Comparison of ENCODE assay signal across 11 cellular contexts in genomic region chr17:42135151-42135550, GRCh38. TPM values are rescaled to one million over a fixed set of nuclear protein-coding genes. Genes with fewer than 3 reads are reported as not detected.
DNase-seq lines count a peak whose midpoint lies in the region; ATAC-seq, FAIRE-seq and TF ChIP-seq lines count a peak whose summit lies in the region.
"Had no signal": no experiment of that assay in that cellular context is flagged by ENCODE, and none has a peak within 500 bp of the region (broad histone marks: within the 10 kb centered on the region; RNA-seq: fewer than 3 reads in every experiment).

No MANE protein-coding gene starts in this region.

- no peak for FAIRE-seq in D721Med (lab: Jason Lieb, UNC)

- ATAC-seq in stimulated activated naive B cell treated with anti-CD40 and anti-IgM and Interleukin-4, amounts not matched to agents 10 μg/mL and 1 μg/mL and 100 μg/mL, for 72 hours (replicated peaks): no peak
- ATAC-seq: natural killer cell had no signal

- H3K4me1 Mint-ChIP-seq in stimulated activated naive B cell treated with anti-CD40 and anti-IgM and Interleukin-4, amounts not matched to agents 10 μg/mL and 1 μg/mL and 100 μg/mL, for 72 hours: peaks cover 60 to 87% of the 10 kb centered on the region in 2 donors

- peaks cover 29% of the 10 kb centered on the region for H4K20me1 ChIP-seq in OCI-LY3 (ENCODE audit: insufficient read depth, low read length)

- no peak overlapping the region for H2AK5ac ChIP-seq in trophoblast cell (ENCODE audit: low read length)

- DNase-seq in AG04450 (ENCODE audit: low read depth, low spot score) (no peak), epithelial cell of prostate (ENCODE audit: low read depth, low spot score) (no peak), trophoblast cell (no peak), C1 segment of cervical spinal cord (lab: John Stamatoyannopoulos, UW) (no peak), D721Med (ENCODE audit: insufficient read length, low spot score) (no peak)
- no peak for DNase-seq in effector CD8-positive, alpha-beta T cell (lab: John Stamatoyannopoulos, UW)
- no peak for DNase-seq in stimulated activated naive B cell treated with anti-CD40 and anti-IgM and Interleukin-4, amounts not matched to agents 10 μg/mL and 1 μg/mL and 100 μg/mL, for 72 hours
- DNase-seq: natural killer cell, NCI-H1105 had no signal

- H2AFZ ChIP-seq in OCI-LY3 (ENCODE audit: low read depth, low read length) (no peak overlapping the region), trophoblast cell (ENCODE audit: insufficient read depth, low read length, poor library complexity) (no peak overlapping the region)

- no peak overlapping the region for H3K14ac ChIP-seq in trophoblast cell (ENCODE audit: low read length)

- H3K23ac ChIP-seq in trophoblast cell (ENCODE audit: low read length): no peak overlapping the region

- H2BK5ac ChIP-seq in trophoblast cell (ENCODE audit: low read depth, low read length, poor library complexity): no peak overlapping the region

- no peaks in the 10 kb centered on the region for H3K79me1 ChIP-seq in trophoblast cell (ENCODE audit: low read length)

- H3K9ac ChIP-seq in OCI-LY3 (ENCODE audit: low read length): no peak overlapping the region
- H3K9ac ChIP-seq in trophoblast cell (ENCODE audit: low read length): no peak overlapping the region
- H3K9ac ChIP-seq: BLaER1 had no signal

- no peak overlapping the region for H2BK12ac ChIP-seq in trophoblast cell (ENCODE audit: low read length)

- no peak overlapping the region for H2BK120ac ChIP-seq in trophoblast cell (ENCODE audit: insufficient read depth, low read length, poor library complexity)

- H4K91ac ChIP-seq in trophoblast cell (ENCODE audit: low read depth, low read length): no peak overlapping the region

- H3K4ac ChIP-seq in trophoblast cell (ENCODE audit: low read depth, low read length): peak overlapping the region; percentile 16

- H3K27me3 ChIP-seq in AG04450 (ENCODE audit: control insufficient read depth, insufficient read depth, low read length) (no peaks in the 10 kb centered on the region), OCI-LY3 (ENCODE audit: low read depth, low read length) (no peaks in the 10 kb centered on the region), trophoblast cell (ENCODE audit: insufficient read depth, low read length) (no peaks in the 10 kb centered on the region)
- H3K27me3 ChIP-seq: BLaER1 had no signal

- no peaks in the 10 kb centered on the region for H3K9me3 Mint-ChIP-seq in stimulated activated naive B cell treated with anti-CD40 and anti-IgM and Interleukin-4, amounts not matched to agents 10 μg/mL and 1 μg/mL and 100 μg/mL, for 72 hours
- H3K9me3 Mint-ChIP-seq: natural killer cell had no signal

- H3K36me3 Mint-ChIP-seq in stimulated activated naive B cell treated with anti-CD40 and anti-IgM and Interleukin-4, amounts not matched to agents 10 μg/mL and 1 μg/mL and 100 μg/mL, for 72 hours: peaks cover 26 to 48% of the 10 kb centered on the region in 2 donors
- H3K36me3 Mint-ChIP-seq: natural killer cell had no signal

- H3K4me3 ChIP-seq in AG04450 (ENCODE audit: low read depth, low read length) (no peak overlapping the region), OCI-LY3 (ENCODE audit: low read length) (no peak overlapping the region), trophoblast cell (ENCODE audit: low read depth, low read length) (no peak overlapping the region)
- H3K4me3 ChIP-seq: BLaER1 had no signal

- H3K4me2 ChIP-seq in OCI-LY3 (ENCODE audit: low read length) (peak overlapping the region; percentile 49), trophoblast cell (ENCODE audit: low read length) (no peak overlapping the region)

- peaks cover 82% of the 10 kb centered on the region for H3K4me1 ChIP-seq in OCI-LY3 (ENCODE audit: low read length)
- H3K4me1 ChIP-seq in trophoblast cell (ENCODE audit: control insufficient read depth in 1 of 2, insufficient read depth in 2 of 2, low read length in 2 of 2): peaks cover 8 to 10% of the 10 kb centered on the region in 2 experiments

- POLR2A ChIA-PET in AG04450 (lab: Yijun Ruan, JAX): interaction anchor here (0.6 to 1.0 kb wide), 2 partner anchors 9 to 10 kb away, joined by 3 to 4 read pairs; no protein-coding TSS in a partner anchor

- H4K12ac ChIP-seq in trophoblast cell (ENCODE audit: low read depth, low read length): no peak overlapping the region

- H3K9me3 ChIP-seq in AG04450 (ENCODE audit: control insufficient read depth, insufficient read depth, low read length) (no peaks in the 10 kb centered on the region), OCI-LY3 (ENCODE audit: insufficient read depth, low read length) (peaks cover 5% of the 10 kb centered on the region; the same call in 1 of the 2 replicates), trophoblast cell (ENCODE audit: insufficient read depth, low read depth, low read length) (peaks cover 1% of the 10 kb centered on the region)
- H3K9me3 ChIP-seq: BLaER1 had no signal

- no peak for TF ChIP-seq CTCF in AG04450 (IDR thresholded peaks at IDR 0.05; ENCODE audit: low read depth, low read length)
- TF ChIP-seq CTCF in OCI-LY3 (IDR thresholded peaks at IDR 0.05; ENCODE audit: low read depth, low read length): no peak
- TF ChIP-seq CTCF in D721Med (IDR thresholded peaks at IDR 0.05; ENCODE audit: insufficient read depth, missing control alignments): no peak

- no peak overlapping the region for H3K27ac Mint-ChIP-seq in stimulated activated naive B cell treated with anti-CD40 and anti-IgM and Interleukin-4, amounts not matched to agents 10 μg/mL and 1 μg/mL and 100 μg/mL, for 72 hours

- CTCF ChIA-PET in AG04450 (lab: Charles Lee): interaction anchor here (0.5 to 0.9 kb wide), 4 partner anchors 16 to 186 kb away, joined by 3 to 5 read pairs (median 3); no protein-coding TSS in a partner anchor

- H3K36me3 ChIP-seq in OCI-LY3 (replicated peaks; ENCODE audit: low read depth, low read length) (peaks cover 31% of the 10 kb centered on the region), trophoblast cell (ENCODE audit: control insufficient read depth in 1 of 2, insufficient read depth in 2 of 2, low read length in 2 of 2) (peaks cover 9 to 24% of the 10 kb centered on the region in 2 experiments)

- H3K27ac ChIP-seq in AG04450 (ENCODE audit: low read depth, low read length) (peak overlapping the region; percentile 53), OCI-LY3 (ENCODE audit: low read length) (peak overlapping the region; percentile 67; the same call in 1 of the 2 replicates), epithelial cell of prostate (peak overlapping the region; percentile 70), trophoblast cell (ENCODE audit: low read depth, low read length) (peak overlapping the region; percentile 51)
- H3K27ac ChIP-seq: BLaER1 had no signal

- H3K4me3 Mint-ChIP-seq in stimulated activated naive B cell treated with anti-CD40 and anti-IgM and Interleukin-4, amounts not matched to agents 10 μg/mL and 1 μg/mL and 100 μg/mL, for 72 hours: no peak overlapping the region
- H3K4me3 Mint-ChIP-seq: natural killer cell had no signal

- no peak overlapping the region for H4K8ac ChIP-seq in trophoblast cell (ENCODE audit: low read depth, low read length)

- no peak overlapping the region for H3K18ac ChIP-seq in trophoblast cell (ENCODE audit: low read length)

- H3K27me3 Mint-ChIP-seq in stimulated activated naive B cell treated with anti-CD40 and anti-IgM and Interleukin-4, amounts not matched to agents 10 μg/mL and 1 μg/mL and 100 μg/mL, for 72 hours: no peaks in the 10 kb centered on the region

- H3K79me2 ChIP-seq in OCI-LY3 (ENCODE audit: low read length) (peaks cover 90% of the 10 kb centered on the region), trophoblast cell (ENCODE audit: control insufficient read depth, insufficient read depth, low read length, poor library complexity) (peaks cover 5% of the 10 kb centered on the region)

- no CpG with 5 or more reads among the region's 6 CpGs for WGBS in trophoblast cell (ENCODE audit: extremely low coverage, insufficient coverage, insufficient read length)

RNA-seq across cellular contexts. Expression of gene HSPB9, which starts 12.5 kb away (rescaled TPM):
- not detected in 2 replicates for polyA plus RNA-seq in AG04450 (2011; rRNA removed)
- 0.13 TPM in 1 of 2 replicates, not detected in the other for polyA minus RNA-seq in AG04450 (2011; rRNA and poly(A)+ RNA removed)
- 0.01 and 0.03 TPM in 2 replicates for polyA plus RNA-seq in trophoblast cell (2013)

RNA-seq across cellular contexts. Expression of gene KAT2A, which starts 14.0 kb away (rescaled TPM):
- 13.6 and 15.5 TPM in 2 replicates for polyA plus RNA-seq in AG04450 (2011; rRNA removed)
- polyA minus RNA-seq in AG04450 (2011; rRNA and poly(A)+ RNA removed): 7.5 and 12.1 TPM in 2 replicates
- polyA plus RNA-seq in trophoblast cell (2013): 14.5 and 14.6 TPM in 2 replicates

RNA-seq across cellular contexts. Expression of gene RAB5C, which starts 19.6 kb away (rescaled TPM):
- polyA plus RNA-seq in AG04450 (2011; rRNA removed): 134 and 163 TPM in 2 replicates
- polyA minus RNA-seq in AG04450 (2011; rRNA and poly(A)+ RNA removed): 51.3 and 71.3 TPM in 2 replicates
- 171 and 172 TPM in 2 replicates for polyA plus RNA-seq in trophoblast cell (2013)

RNA-seq across cellular contexts. Expression of gene DHX58, which starts 22.6 kb away (rescaled TPM):
- 2.0 and 2.9 TPM in 2 replicates for polyA plus RNA-seq in AG04450 (2011; rRNA removed)
- 1.9 and 2.8 TPM in 2 replicates for polyA minus RNA-seq in AG04450 (2011; rRNA and poly(A)+ RNA removed)
- 0.10 and 0.22 TPM in 2 replicates for polyA plus RNA-seq in trophoblast cell (2013)

RNA-seq across cellular contexts. Expression of gene ZNF385C, which starts 36.9 kb away (rescaled TPM):
- not detected in 2 replicates for polyA plus RNA-seq in AG04450 (2011; rRNA removed)
- 0.14 TPM in 1 of 2 replicates, not detected in the other for polyA minus RNA-seq in AG04450 (2011; rRNA and poly(A)+ RNA removed)
- 0.26 and 0.36 TPM in 2 replicates for polyA plus RNA-seq in trophoblast cell (2013)
